Comparison of ENCODE assay signal across 21 cellular contexts in genomic region chr12:100414756-100415155, GRCh38. TPM values are rescaled to one million over a fixed set of nuclear protein-coding genes. Genes with fewer than 3 reads are reported as not detected.
DNase-seq lines count a peak whose midpoint lies in the region; ATAC-seq and TF ChIP-seq lines count a peak whose summit lies in the region.
"Had no signal": no experiment of that assay in that cellular context is flagged by ENCODE, and none has a peak within 500 bp of the region (broad histone marks: within the 10 kb centered on the region; RNA-seq: fewer than 3 reads in every experiment).

No MANE protein-coding gene starts in this region.

- ATAC-seq in right cardiac atrium (peak; percentile 51 to 84), WTC11 (peak; percentile 98), left lobe of liver (peak; percentile 52)
- ATAC-seq: A549 had no signal

- TF ChIP-seq CTCF in WTC11 (IDR thresholded peaks at IDR 0.05) (no peak), coronary artery (IDR thresholded peaks at IDR 0.05) (no peak)

- no peaks in the 10 kb centered on the region for H3K27me3 Mint-ChIP-seq in WTC11 (ENCODE audit: low read depth)

- intact Hi-C loops in right cardiac atrium (cut with DNase I), result no loop called here
- intact Hi-C loops in cardiac septum (cut with DNase I), result no loop called here

- 42% methylated on average over 4 of the region's 4 CpGs for WGBS in right cardiac atrium

- peaks cover 45% of the 10 kb centered on the region for H3K4me1 Mint-ChIP-seq in WTC11
- H3K4me1 Mint-ChIP-seq: CD4-positive, alpha-beta memory T cell had no signal

- no peaks in the 10 kb centered on the region; the same call in 1 of the 2 replicates for H3K9me3 Mint-ChIP-seq in WTC11
- H3K9me3 Mint-ChIP-seq: CD4-positive, alpha-beta memory T cell had no signal

- H3K36me3 Mint-ChIP-seq in WTC11, result no peaks in the 10 kb centered on the region
- H3K36me3 Mint-ChIP-seq: CD4-positive, alpha-beta memory T cell had no signal

- H3K27ac Mint-ChIP-seq in WTC11, result peak overlapping the region; percentile 90
- H3K27ac Mint-ChIP-seq: CD4-positive, alpha-beta memory T cell had no signal

- POLR2A ChIA-PET in WTC11 (lab: Charles Lee), result interaction anchor here (0.7 to 1.2 kb wide), 2 partner anchors 10 to 338 kb away, joined by 3 to 6 read pairs; no protein-coding TSS in a partner anchor

- no peak overlapping the region for H3K27ac ChIP-seq in right cardiac atrium (ENCODE audit: low read length)
- H3K27ac ChIP-seq in coronary artery, result no peak overlapping the region
- H3K27ac ChIP-seq: 22Rv1, A549, C4-2B had no signal

- CTCF ChIA-PET in WTC11 (lab: Charles Lee), result interaction anchor here (0.9 to 6.1 kb wide), 4 partner anchors 10 to 257 kb away, joined by 4 to 83 read pairs (median 4); no protein-coding TSS in a partner anchor

- peaks cover 1% of the 10 kb centered on the region for H3K4me1 ChIP-seq in right cardiac atrium (ENCODE audit: control insufficient read depth, insufficient read depth, low read length)
- H3K4me1 ChIP-seq: A549 had no signal

- no peaks in the 10 kb centered on the region for H3K27me3 ChIP-seq in right cardiac atrium (ENCODE audit: control insufficient read depth, insufficient read depth)

- DNase-seq in right cardiac atrium (no peak), cardiac septum (ENCODE audit: low spot score) (no peak), WTC11 (ENCODE audit: low spot score) (no peak), iPS DF 4.7 (ENCODE audit: extremely low read depth, low spot score) (peak; percentile 44), left lobe of liver (ENCODE audit: low spot score) (no peak), mesenteric fat pad (ENCODE audit: low spot score) (no peak), anterior cingulate cortex (lab: John Stamatoyannopoulos, UW) (no peak), coronary artery (ENCODE audit: low spot score) (no peak)
- DNase-seq: AML-193; CD4-positive, alpha-beta memory T cell; DMS153; DMS79; GDM1; GOT3; HCEC 1CT had no signal

- no peak overlapping the region for H3K4me3 ChIP-seq in right cardiac atrium (ENCODE audit: low read length)
- H3K4me3 ChIP-seq in coronary artery, result no peak overlapping the region
- H3K4me3 ChIP-seq: A549 had no signal

- H3K9me3 ChIP-seq in right cardiac atrium (ENCODE audit: control insufficient read depth, low read length), result no peaks in the 10 kb centered on the region
- H3K9me3 ChIP-seq: A549 had no signal

- peak overlapping the region; percentile 11; the same call in 1 of the 2 replicates for H3K4me3 Mint-ChIP-seq in WTC11
- H3K4me3 Mint-ChIP-seq: CD4-positive, alpha-beta memory T cell had no signal

TF ChIP-seq in WTC11, 78 proteins besides CTCF, POLR2A, EP300 and RAD21:
- TF ChIP-seq ATF6 (CRISPR knock-in tag; IDR thresholded peaks at IDR 0.05) (no peak), IRF2 (CRISPR knock-in tag; IDR thresholded peaks at IDR 0.05; ENCODE audit: borderline replicate concordance, low read depth) (no peak), ATF1 (CRISPR knock-in tag; IDR thresholded peaks at IDR 0.05) (no peak), ARID4B (CRISPR knock-in tag; IDR thresholded peaks at IDR 0.05; ENCODE audit: borderline replicate concordance) (no peak), RELA (CRISPR knock-in tag; IDR thresholded peaks at IDR 0.05; ENCODE audit: borderline replicate concordance) (no peak), ZNF671 (CRISPR knock-in tag; IDR thresholded peaks at IDR 0.05) (no peak)
TF ChIP-seq in WTC11: peak in this region for 0.

RNA-seq across cellular contexts. Expression of gene SLC17A8, which starts 57.9 kb away (rescaled TPM):
- total RNA-seq in right cardiac atrium (under 1 TPM in 1 of 4 donors, not detected in 3; 0.09 TPM), cardiac septum (not detected), WTC11 (2021) (0.05 to 0.26 TPM in 2 of 3 replicates, not detected in the other), left lobe of liver (0.23 TPM), mesenteric fat pad (not detected)
- polyA plus RNA-seq in right cardiac atrium, result 0.02 TPM
- total RNA-seq: CD4-positive, alpha-beta memory T cell; Daoy; HT-29 had no signal
- polyA plus RNA-seq: BJ; CD4-positive, alpha-beta memory T cell had no signal

RNA-seq across cellular contexts. Expression of gene NR1H4, which starts 58.9 kb away (rescaled TPM):
- 1 to 10 TPM in 1 of 4 donors, under 1 TPM in 2, not detected in 1; 0.17 to 2.0 (median 0.32) TPM for total RNA-seq in right cardiac atrium
- 0.48 TPM for polyA plus RNA-seq in right cardiac atrium
- total RNA-seq in cardiac septum, result not detected
- not detected in 3 replicates for total RNA-seq in WTC11 (2021)
- 61.6 TPM for total RNA-seq in left lobe of liver
- not detected for total RNA-seq in mesenteric fat pad
- total RNA-seq: CD4-positive, alpha-beta memory T cell; Daoy had no signal
- polyA plus RNA-seq: BJ; CD4-positive, alpha-beta memory T cell had no signal

Comparison
In these comparisons a context has a peak if more than half of its experiments do, and no peak if none do; other contexts are left out.
1. RNA of gene NR1H4, which starts 58.9 kb away (total RNA-seq): 61.6 TPM in left lobe of liver (single experiment); 0.17 to 2.0 TPM in right cardiac atrium, not detected in cardiac septum (single experiment), not detected in WTC11 and not detected in mesenteric fat pad (single experiment); every median in the first group is over 10 times any median in the second.
2. Peak in every context shown above with its lines, with median percentiles within 50 percentile points of each other: ATAC-seq.